ENCODE assay signal across 15 cellular contexts in the genomic region with DNA sequence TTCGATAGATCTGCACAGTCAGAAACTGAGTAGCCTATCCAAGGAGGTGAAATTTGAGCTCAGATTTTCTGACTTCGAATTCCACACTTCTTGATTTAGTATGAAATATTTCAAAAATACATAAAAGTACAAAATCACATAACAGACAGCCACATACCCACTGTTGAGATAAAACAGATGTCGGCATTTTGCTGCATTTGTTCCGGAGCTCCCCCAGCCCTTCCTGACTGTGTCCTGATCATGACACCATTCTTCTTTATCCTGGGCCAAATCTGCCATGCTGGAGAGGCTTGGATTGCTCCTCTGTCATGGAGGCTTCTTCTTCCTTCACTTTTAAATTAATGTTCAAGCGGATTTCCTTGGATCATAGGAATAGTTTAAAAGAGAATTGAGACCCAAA.
DNase-seq lines count a peak whose midpoint lies in the region; ATAC-seq and TF ChIP-seq lines count a peak whose summit lies in the region.
"Had no signal": no experiment of that assay in that cellular context is flagged by ENCODE, and none has a peak within 500 bp of the region (broad histone marks: within the 10 kb centered on the region; RNA-seq: fewer than 3 reads in every experiment).

No MANE protein-coding gene starts in this region.

- H3K4me1 ChIP-seq in RWPE2 (ENCODE audit: insufficient read depth, poor library complexity, severe bottlenecking) (peaks cover 16% of the 10 kb centered on the region), mammary epithelial cell (ENCODE audit: insufficient read depth, low read length) (peaks cover 8% of the 10 kb centered on the region)
- H3K4me1 ChIP-seq: ascending aorta had no signal

- peak overlapping the region; percentile 41 for H3K27ac ChIP-seq in RWPE2 (ENCODE audit: poor library complexity, severe bottlenecking)
- no peak overlapping the region for H3K27ac ChIP-seq in mammary epithelial cell (ENCODE audit: insufficient read depth, low read depth, low read length)
- H3K27ac ChIP-seq: ascending aorta had no signal

- POLR2A ChIA-PET in HEK293T (lab: Yijun Ruan, JAX): no interaction called here

- CTCF ChIA-PET in activated naive CD4-positive, alpha-beta T cell treated with anti-CD3 and anti-CD28 coated beads, Interleukin-2, amount 10 ng/mL, durations not matched to agents 7 days and 5 days (lab: Charles Lee): interaction anchor here (1.0 to 1.6 kb wide), 4 partner anchors 11 to 122 kb away, joined by 3 to 6 read pairs (median 4); no protein-coding TSS in a partner anchor
- CTCF ChIA-PET in mammary epithelial cell (lab: Charles Lee; ENCODE audit: low non-redundant PET) (no interaction called here), HEK293T (lab: Yijun Ruan, JAX) (no interaction called here)

- BruUV-seq in mammary epithelial cell (replicated peaks; lab: Mats Ljungman, UMichigan): no TSS peak

- no peak for DNase-seq in activated naive CD4-positive, alpha-beta T cell treated with anti-CD3 and anti-CD28 coated beads, Interleukin-2, amount 10 ng/mL, durations not matched to agents 7 days and 5 days
- no peak for DNase-seq in activated naive CD4-positive, alpha-beta T cell (lab: John Stamatoyannopoulos, UW)
- no peak for DNase-seq in RWPE2 (ENCODE audit: low spot score)
- no peak for DNase-seq in activated naive CD8-positive, alpha-beta T cell treated with anti-CD3 and anti-CD28 coated beads, Interleukin-2, amount 50 U/mL, for 24 hours
- DNase-seq in mammary epithelial cell: no peak
- DNase-seq in HEK293T (ENCODE audit: extremely low spot score): no peak
- no peak for DNase-seq in RPMI8226
- DNase-seq: DMS79, esophagus squamous epithelium, H7, midbrain, NCI-H82 had no signal

- H3K9ac ChIP-seq in mammary epithelial cell (ENCODE audit: insufficient read depth, low read length): no peak overlapping the region

- no peaks in the 10 kb centered on the region for H3K27me3 ChIP-seq in RWPE2 (ENCODE audit: insufficient read depth, poor library complexity, severe bottlenecking)
- peaks cover 23% of the 10 kb centered on the region for H3K27me3 ChIP-seq in mammary epithelial cell (ENCODE audit: insufficient read depth, low read length)
- H3K27me3 ChIP-seq: ascending aorta, esophagus squamous epithelium had no signal

- H3K36me3 ChIP-seq in RWPE2 (ENCODE audit: low read depth): no peaks in the 10 kb centered on the region
- H3K36me3 ChIP-seq in mammary epithelial cell (ENCODE audit: insufficient read depth, low read length): no peaks in the 10 kb centered on the region
- H3K36me3 ChIP-seq: ascending aorta, esophagus squamous epithelium had no signal

- TF ChIP-seq CTCF in RWPE2 (IDR thresholded peaks at IDR 0.05; ENCODE audit: poor library complexity, severe bottlenecking) (no peak), mammary epithelial cell (conservative IDR thresholded peaks at IDR 0.05 in 1 of 2, IDR thresholded peaks at IDR 0.05 in 1 of 2; ENCODE audit: extremely low read depth in 1 of 2, insufficient read depth in 1 of 2, low read depth in 1 of 2, low read length in 2 of 2) (no peak)

- peaks cover 4% of the 10 kb centered on the region for H3K27me3 Mint-ChIP-seq in activated naive CD4-positive, alpha-beta T cell treated with anti-CD3 and anti-CD28 coated beads, Interleukin-2, amount 10 ng/mL, durations not matched to agents 7 days and 5 days
- H3K27me3 Mint-ChIP-seq in activated naive CD8-positive, alpha-beta T cell treated with anti-CD3 and anti-CD28 coated beads, Interleukin-2, amount 50 U/mL, for 24 hours: no peaks in the 10 kb centered on the region

- peaks cover 12% of the 10 kb centered on the region for H3K36me3 Mint-ChIP-seq in activated naive CD4-positive, alpha-beta T cell treated with anti-CD3 and anti-CD28 coated beads, Interleukin-2, amount 10 ng/mL, durations not matched to agents 7 days and 5 days
- no peaks in the 10 kb centered on the region for H3K36me3 Mint-ChIP-seq in activated naive CD8-positive, alpha-beta T cell treated with anti-CD3 and anti-CD28 coated beads, Interleukin-2, amount 50 U/mL, for 24 hours (ENCODE audit: low read depth)
- H3K36me3 Mint-ChIP-seq: CD8-positive, alpha-beta T cell had no signal

- no peaks in the 10 kb centered on the region for H3K9me3 ChIP-seq in RWPE2 (ENCODE audit: severe bottlenecking)
- H3K9me3 ChIP-seq in mammary epithelial cell (replicated peaks; ENCODE audit: insufficient read depth, low read length): no peaks in the 10 kb centered on the region
- H3K9me3 ChIP-seq: ascending aorta, esophagus squamous epithelium had no signal

- ATAC-seq in RWPE2 (ENCODE audit: low read depth) (no peak), HG03159 (IDR thresholded peaks at IDR 0.05; ENCODE audit: unreplicated experiment) (no peak)
- no peak for ATAC-seq in activated naive CD8-positive, alpha-beta T cell treated with anti-CD3 and anti-CD28 coated beads, Interleukin-2, amount 50 U/mL, for 24 hours

- no peak overlapping the region for H3K4me3 Mint-ChIP-seq in activated naive CD4-positive, alpha-beta T cell treated with anti-CD3 and anti-CD28 coated beads, Interleukin-2, amount 10 ng/mL, durations not matched to agents 7 days and 5 days
- no peak overlapping the region for H3K4me3 Mint-ChIP-seq in activated naive CD8-positive, alpha-beta T cell treated with anti-CD3 and anti-CD28 coated beads, Interleukin-2, amount 50 U/mL, for 24 hours

- intact Hi-C loops in mammary epithelial cell (cut with micrococcal nuclease): loop anchor here (10.0 kb wide), 1 partner anchor 112 kb away; no protein-coding TSS in a partner anchor

- peaks cover 68% of the 10 kb centered on the region for H3K4me1 Mint-ChIP-seq in activated naive CD4-positive, alpha-beta T cell treated with anti-CD3 and anti-CD28 coated beads, Interleukin-2, amount 10 ng/mL, durations not matched to agents 7 days and 5 days
- peaks cover 82% of the 10 kb centered on the region for H3K4me1 Mint-ChIP-seq in activated naive CD8-positive, alpha-beta T cell treated with anti-CD3 and anti-CD28 coated beads, Interleukin-2, amount 50 U/mL, for 24 hours

- no peak overlapping the region for H3K4me3 ChIP-seq in RWPE2 (ENCODE audit: severe bottlenecking)
- no peak overlapping the region for H3K4me3 ChIP-seq in mammary epithelial cell (replicated peaks in 1 of 3; ENCODE audit: insufficient read depth in 1 of 3, low read depth in 2 of 3, low read length in 3 of 3)
- H3K4me3 ChIP-seq: ascending aorta, esophagus squamous epithelium had no signal

- H3K4me2 ChIP-seq in mammary epithelial cell (ENCODE audit: insufficient read depth, low read depth, low read length): no peak overlapping the region

- dilution Hi-C loops in mammary epithelial cell (cut with HindIII; ENCODE audit: low sequenced_read_pairs): no loop called here

- peak overlapping the region; percentile 2 for H3K27ac Mint-ChIP-seq in activated naive CD4-positive, alpha-beta T cell treated with anti-CD3 and anti-CD28 coated beads, Interleukin-2, amount 10 ng/mL, durations not matched to agents 7 days and 5 days
- H3K27ac Mint-ChIP-seq in activated naive CD8-positive, alpha-beta T cell treated with anti-CD3 and anti-CD28 coated beads, Interleukin-2, amount 50 U/mL, for 24 hours: peak overlapping the region; percentile 87

- no peak overlapping the region for H2AFZ ChIP-seq in mammary epithelial cell (ENCODE audit: low read depth, low read length)

- WGBS in mammary epithelial cell (ENCODE audit: low coverage, missing lambda C conversion rate): 97% methylated on average over 5 of the region's 5 CpGs

- no peaks in the 10 kb centered on the region for H3K79me2 ChIP-seq in mammary epithelial cell (ENCODE audit: insufficient read depth, low read length)

- peaks cover 6% of the 10 kb centered on the region for H3K9me3 Mint-ChIP-seq in activated naive CD4-positive, alpha-beta T cell treated with anti-CD3 and anti-CD28 coated beads, Interleukin-2, amount 10 ng/mL, durations not matched to agents 7 days and 5 days
- H3K9me3 Mint-ChIP-seq in activated naive CD8-positive, alpha-beta T cell treated with anti-CD3 and anti-CD28 coated beads, Interleukin-2, amount 50 U/mL, for 24 hours: no peaks in the 10 kb centered on the region
- H3K9me3 Mint-ChIP-seq: CD8-positive, alpha-beta T cell had no signal

- in situ Hi-C loops in mammary epithelial cell (cut with MboI; ENCODE audit: low sequenced_read_pairs in 2 of 2): no loop called here

- H4K20me1 ChIP-seq in mammary epithelial cell (ENCODE audit: insufficient read depth, low read length): no peaks in the 10 kb centered on the region

TF ChIP-seq in HEK293T, 16 proteins besides CTCF, POLR2A, EP300 and RAD21:
- TF ChIP-seq HDGF (IDR thresholded peaks at IDR 0.05; ENCODE audit: borderline replicate concordance) (no peak), SP1 (IDR thresholded peaks at IDR 0.05) (no peak), NFRKB (IDR thresholded peaks at IDR 0.05) (no peak), TARDBP (IDR thresholded peaks at IDR 0.05) (no peak), BHLHE40 (IDR thresholded peaks at IDR 0.05; ENCODE audit: borderline replicate concordance) (no peak), CTBP1 (IDR thresholded peaks at IDR 0.05; ENCODE audit: borderline replicate concordance) (no peak), LEF1 (IDR thresholded peaks at IDR 0.05; ENCODE audit: borderline replicate concordance) (no peak), SUZ12 (IDR thresholded peaks at IDR 0.05) (no peak)
